ENCODE assay signal across 22 cellular contexts in genomic region chr20:48702388-48703041, GRCh38.
DNase-seq lines count a peak whose midpoint lies in the region; ATAC-seq and TF ChIP-seq lines count a peak whose summit lies in the region.
"Had no signal": no experiment of that assay in that cellular context is flagged by ENCODE, and none has a peak within 500 bp of the region (broad histone marks: within the 10 kb centered on the region; RNA-seq: fewer than 3 reads in every experiment).

No MANE protein-coding gene starts in this region.

- H3K27ac ChIP-seq in RWPE2 (ENCODE audit: poor library complexity, severe bottlenecking) (no peak overlapping the region), substantia nigra (ENCODE audit: low read depth, low read length, poor library complexity, severe bottlenecking) (peak overlapping the region; percentile 78), trophoblast cell (ENCODE audit: low read depth, low read length) (no peak overlapping the region)
- H3K27ac ChIP-seq: 22Rv1, SJSA1, transverse colon had no signal

- H3K79me1 ChIP-seq in trophoblast cell (ENCODE audit: low read length) = no peaks in the 10 kb centered on the region

- no peaks in the 10 kb centered on the region for H3K9me3 Mint-ChIP-seq in stimulated activated memory B cell treated with anti-CD40 and anti-IgM and Interleukin-4, amounts not matched to agents 10 μg/mL and 1 μg/mL and 100 μg/mL, for 72 hours
- H3K9me3 Mint-ChIP-seq: activated naive CD4-positive, alpha-beta T cell treated with anti-CD3 and anti-CD28 coated beads for 36 hours; mesothelial cell of epicardium had no signal

- H4K8ac ChIP-seq in trophoblast cell (ENCODE audit: low read depth, low read length) = no peak overlapping the region

- H2AK5ac ChIP-seq in trophoblast cell (ENCODE audit: low read length) = no peak overlapping the region

- H2BK12ac ChIP-seq in trophoblast cell (ENCODE audit: low read length) = no peak overlapping the region

- no peaks in the 10 kb centered on the region for H3K27me3 ChIP-seq in RWPE2 (ENCODE audit: insufficient read depth, poor library complexity, severe bottlenecking)
- no peaks in the 10 kb centered on the region for H3K27me3 ChIP-seq in trophoblast cell (ENCODE audit: insufficient read depth, low read length)
- H3K27me3 ChIP-seq: heart right ventricle, SJSA1, transverse colon had no signal

- DNase-seq in DMS 273 (lab: John Stamatoyannopoulos, UW; ENCODE audit: unreplicated experiment) (peak; percentile 37), DMS 273 treated with DMSO at 0.1 percent for 48 hours (lab: John Stamatoyannopoulos, UW) (no peak), RWPE2 (ENCODE audit: low spot score) (peak; percentile 72), foreskin melanocyte (peak; percentile 59), substantia nigra (lab: John Stamatoyannopoulos, UW) (no peak), trophoblast cell (no peak)
- no peak for DNase-seq in stimulated activated CD4-positive, alpha-beta T cell treated with anti-CD3 and anti-CD28 coated beads, Interleukin-2, amount 100 ng/mL, for 48 hours
- DNase-seq: activated CD4-positive, alpha-beta T cell treated with anti-CD3 and anti-CD28 coated beads for 48 hours; activated naive CD4-positive, alpha-beta T cell treated with anti-CD3 and anti-CD28 coated beads for 36 hours; DMS53; effector CD4-positive, alpha-beta T cell; NCI-H1105; NCI-H446 treated with DMSO at 0.1 percent for 48 hours; stimulated activated CD4-positive, alpha-beta T cell treated with anti-CD3 and anti-CD28 coated beads, Interleukin-4, amount 100 ng/mL, for 24 hours; stimulated activated CD8-positive, alpha-beta memory T cell treated with anti-CD3 and anti-CD28 coated beads, Interleukin-4, amount 100 ng/mL, for 48 hours; T1000; transverse colon had no signal

- no peak overlapping the region for H3K14ac ChIP-seq in trophoblast cell (ENCODE audit: low read length)

- ATAC-seq in RWPE2 (ENCODE audit: low read depth) = no peak
- ATAC-seq in stimulated activated memory B cell treated with anti-CD40 and anti-IgM and Interleukin-4, amounts not matched to agents 10 μg/mL and 1 μg/mL and 100 μg/mL, for 72 hours = no peak

- H4K12ac ChIP-seq in trophoblast cell (ENCODE audit: low read depth, low read length) = no peak overlapping the region

- peaks cover 65% of the 10 kb centered on the region for H3K36me3 Mint-ChIP-seq in stimulated activated memory B cell treated with anti-CD40 and anti-IgM and Interleukin-4, amounts not matched to agents 10 μg/mL and 1 μg/mL and 100 μg/mL, for 72 hours
- H3K36me3 Mint-ChIP-seq: mesothelial cell of epicardium had no signal

- H3K4ac ChIP-seq in trophoblast cell (ENCODE audit: low read depth, low read length) = no peak overlapping the region

- no peak overlapping the region for H2BK120ac ChIP-seq in trophoblast cell (ENCODE audit: insufficient read depth, low read length, poor library complexity)

- H3K4me1 Mint-ChIP-seq in stimulated activated memory B cell treated with anti-CD40 and anti-IgM and Interleukin-4, amounts not matched to agents 10 μg/mL and 1 μg/mL and 100 μg/mL, for 72 hours = peaks cover 25% of the 10 kb centered on the region

- H3K27me3 Mint-ChIP-seq in stimulated activated memory B cell treated with anti-CD40 and anti-IgM and Interleukin-4, amounts not matched to agents 10 μg/mL and 1 μg/mL and 100 μg/mL, for 72 hours = no peaks in the 10 kb centered on the region

- H3K36me3 ChIP-seq in RWPE2 (ENCODE audit: low read depth) (no peaks in the 10 kb centered on the region), trophoblast cell (ENCODE audit: control insufficient read depth in 1 of 2, insufficient read depth in 2 of 2, low read length in 2 of 2) (no peaks in the 10 kb centered on the region)
- H3K36me3 ChIP-seq: transverse colon had no signal

- no peak overlapping the region for H2AFZ ChIP-seq in trophoblast cell (ENCODE audit: insufficient read depth, low read length, poor library complexity)

- H3K4me3 ChIP-seq in RWPE2 (ENCODE audit: severe bottlenecking) = no peak overlapping the region
- no peak overlapping the region for H3K4me3 ChIP-seq in trophoblast cell (ENCODE audit: low read depth, low read length)
- H3K4me3 ChIP-seq: heart right ventricle, SJSA1, transverse colon had no signal

- H3K4me3 Mint-ChIP-seq in stimulated activated memory B cell treated with anti-CD40 and anti-IgM and Interleukin-4, amounts not matched to agents 10 μg/mL and 1 μg/mL and 100 μg/mL, for 72 hours = no peak overlapping the region
- H3K4me3 Mint-ChIP-seq: activated naive CD4-positive, alpha-beta T cell treated with anti-CD3 and anti-CD28 coated beads for 36 hours; mesothelial cell of epicardium had no signal

- H3K27ac Mint-ChIP-seq in stimulated activated memory B cell treated with anti-CD40 and anti-IgM and Interleukin-4, amounts not matched to agents 10 μg/mL and 1 μg/mL and 100 μg/mL, for 72 hours = no peak overlapping the region
- H3K27ac Mint-ChIP-seq: activated naive CD4-positive, alpha-beta T cell treated with anti-CD3 and anti-CD28 coated beads for 36 hours; mesothelial cell of epicardium had no signal

- H3K9ac ChIP-seq in trophoblast cell (ENCODE audit: low read length) = no peak overlapping the region

- no peaks in the 10 kb centered on the region for H3K79me2 ChIP-seq in trophoblast cell (ENCODE audit: control insufficient read depth, insufficient read depth, low read length, poor library complexity)

- TF ChIP-seq CTCF in RWPE2 (IDR thresholded peaks at IDR 0.05; ENCODE audit: poor library complexity, severe bottlenecking) = no peak

- peaks cover 8% of the 10 kb centered on the region for H3K4me1 ChIP-seq in RWPE2 (ENCODE audit: insufficient read depth, poor library complexity, severe bottlenecking)
- H3K4me1 ChIP-seq in trophoblast cell (ENCODE audit: control insufficient read depth in 1 of 2, insufficient read depth in 2 of 2, low read length in 2 of 2) = peaks cover 0 to 2% of the 10 kb centered on the region in 2 experiments

- H3K9me3 ChIP-seq in RWPE2 (ENCODE audit: severe bottlenecking) (no peaks in the 10 kb centered on the region), trophoblast cell (ENCODE audit: insufficient read depth, low read depth, low read length) (no peaks in the 10 kb centered on the region)
- H3K9me3 ChIP-seq: heart right ventricle, SJSA1, transverse colon had no signal

- no CpG with 5 or more reads among the region's 11 CpGs for WGBS in trophoblast cell (ENCODE audit: extremely low coverage, insufficient coverage, insufficient read length)

- H3K23ac ChIP-seq in trophoblast cell (ENCODE audit: low read length) = no peak overlapping the region

- H4K91ac ChIP-seq in trophoblast cell (ENCODE audit: low read depth, low read length) = no peak overlapping the region

- no peak overlapping the region for H2BK5ac ChIP-seq in trophoblast cell (ENCODE audit: low read depth, low read length, poor library complexity)

- no peak overlapping the region for H3K4me2 ChIP-seq in trophoblast cell (ENCODE audit: low read length)

- no peak overlapping the region for H3K18ac ChIP-seq in trophoblast cell (ENCODE audit: low read length)

Comparison
In these comparisons a context has a peak if more than half of its experiments do, and no peak if none do; other contexts are left out.
1. DNase-seq: peak in DMS 273 (single experiment), RWPE2 (single experiment) and foreskin melanocyte (single experiment); none in DMS 273 treated with DMSO at 0.1 percent for 48 hours (single experiment), substantia nigra (0 of 49), trophoblast cell (0 of 2) and stimulated activated CD4-positive, alpha-beta T cell treated with anti-CD3 and anti-CD28 coated beads, Interleukin-2, amount 100 ng/mL, for 48 hours (0 of 2).